ENCODE assay signal across 22 cellular contexts in the genomic region with DNA sequence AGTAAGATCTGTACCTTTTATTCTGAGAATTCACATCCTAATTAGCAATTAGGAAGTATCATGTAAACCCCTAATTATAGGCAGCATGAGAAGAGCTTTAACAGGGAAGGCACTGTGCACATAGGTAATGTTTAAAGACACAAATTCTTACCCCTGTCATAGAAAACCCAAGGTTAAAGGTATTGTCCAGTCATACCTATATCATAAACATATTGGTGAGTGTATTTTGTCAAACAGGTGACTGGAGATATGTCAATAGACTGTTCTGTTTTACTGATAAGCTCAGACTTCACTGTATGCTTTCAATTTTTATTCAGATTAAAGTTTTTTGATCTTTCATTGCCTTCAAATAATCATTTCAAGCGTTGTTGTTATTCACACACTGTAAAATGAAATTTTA. TPM values are rescaled to one million over a fixed set of nuclear protein-coding genes. Genes with fewer than 3 reads are reported as not detected.
A peak's percentile ranks its signal among the peaks of the same experiment; 100 is the strongest.
DNase-seq lines count a peak whose midpoint lies in the region; ATAC-seq, FAIRE-seq and TF ChIP-seq lines count a peak whose summit lies in the region.
"Had no signal": no experiment of that assay in that cellular context is flagged by ENCODE, and none has a peak within 500 bp of the region (broad histone marks: within the 10 kb centered on the region; RNA-seq: fewer than 3 reads in every experiment).

No MANE protein-coding gene starts in this region.

- TF ChIP-seq CTCF in kidney (IDR thresholded peaks at IDR 0.05; ENCODE audit: borderline replicate concordance, extremely low read depth, insufficient read depth): no peak
- TF ChIP-seq CTCF in mucosa of descending colon (IDR thresholded peaks at IDR 0.05): no peak

- FAIRE-seq in kidney (lab: Jason Lieb, UNC): peak; percentile 17
- FAIRE-seq: D721Med, G401.6, GM12891, GM19239 had no signal

- no peak overlapping the region for H3K4me3 ChIP-seq in kidney (ENCODE audit: low read length in 2 of 2)
- H3K4me3 ChIP-seq in mucosa of descending colon: no peak overlapping the region
- H3K4me3 ChIP-seq: BLaER1 had no signal

- peak; percentile 74 for ATAC-seq in mucosa of descending colon
- ATAC-seq: CD8-positive, alpha-beta T cell had no signal

- H3K27ac ChIP-seq in kidney (ENCODE audit: low read depth in 2 of 2, low read length in 2 of 2): no peak overlapping the region
- H3K27ac ChIP-seq: BLaER1 had no signal

- H3K9me3 ChIP-seq in kidney (ENCODE audit: control insufficient read depth in 1 of 2, low read length in 2 of 2) (no peaks in the 10 kb centered on the region), mucosa of descending colon (no peaks in the 10 kb centered on the region)
- H3K9me3 ChIP-seq: BE2C, BLaER1, Caco-2 had no signal

- DNase-seq in kidney (no peak), mucosa of descending colon (no peak), hypothalamus (lab: John Stamatoyannopoulos, UW) (no peak), superior temporal gyrus (ENCODE audit: extremely low spot score) (no peak)
- no peak for DNase-seq in stimulated activated CD4-positive, alpha-beta T cell treated with anti-CD3 and anti-CD28 coated beads, Interleukin-1b, Interleukin-23, amount 100 ng/mL, for 48 hours
- DNase-seq: 8988T; ACHN; BE2C; C1 segment of cervical spinal cord; Caco-2; Calu3; CD4-positive, CD25-positive, alpha-beta regulatory T cell; CD8-positive, alpha-beta T cell; DMS79 treated with DMSO at 0.1 percent for 48 hours; GF-D8 had no signal

- H3K4me1 ChIP-seq in kidney (ENCODE audit: control insufficient read depth in 1 of 2, insufficient read depth in 1 of 2, low read depth in 1 of 2, low read length in 2 of 2) (no peaks in the 10 kb centered on the region), mucosa of descending colon (ENCODE audit: low read depth) (no peaks in the 10 kb centered on the region)
- H3K4me1 ChIP-seq: BE2C, BLaER1, Caco-2 had no signal

- no peak overlapping the region for H3K9ac ChIP-seq in kidney (ENCODE audit: low read length in 2 of 2)
- H3K9ac ChIP-seq: BLaER1 had no signal

- H3K36me3 ChIP-seq in kidney (ENCODE audit: control insufficient read depth in 1 of 2, insufficient read depth in 2 of 2, low read length in 2 of 2) (no peaks in the 10 kb centered on the region), mucosa of descending colon (ENCODE audit: low read depth) (no peaks in the 10 kb centered on the region)
- H3K36me3 ChIP-seq: BE2C, BLaER1 had no signal

- intact Hi-C loops in kidney (cut with DNase I): no loop called here
- intact Hi-C loops in mucosa of descending colon (cut with DNase I, micrococcal nuclease): no loop called here

RNA-seq across cellular contexts. Expression of gene LGSN, which starts 43.8 kb away (rescaled TPM):
- total RNA-seq in kidney (0.19 TPM), mucosa of descending colon (under 1 TPM; 0.05 to 0.14 (median 0.09) TPM)
- polyA plus RNA-seq in kidney (ENCODE audit: insufficient read depth, low read depth, low replicate concordance): 0.26 TPM
- total RNA-seq: A673; Calu3; CD8-positive, alpha-beta T cell had no signal
- polyA plus RNA-seq: CD14-positive monocyte had no signal
